8 cellular contexts compared by ENCODE assay signal in the genomic region with DNA sequence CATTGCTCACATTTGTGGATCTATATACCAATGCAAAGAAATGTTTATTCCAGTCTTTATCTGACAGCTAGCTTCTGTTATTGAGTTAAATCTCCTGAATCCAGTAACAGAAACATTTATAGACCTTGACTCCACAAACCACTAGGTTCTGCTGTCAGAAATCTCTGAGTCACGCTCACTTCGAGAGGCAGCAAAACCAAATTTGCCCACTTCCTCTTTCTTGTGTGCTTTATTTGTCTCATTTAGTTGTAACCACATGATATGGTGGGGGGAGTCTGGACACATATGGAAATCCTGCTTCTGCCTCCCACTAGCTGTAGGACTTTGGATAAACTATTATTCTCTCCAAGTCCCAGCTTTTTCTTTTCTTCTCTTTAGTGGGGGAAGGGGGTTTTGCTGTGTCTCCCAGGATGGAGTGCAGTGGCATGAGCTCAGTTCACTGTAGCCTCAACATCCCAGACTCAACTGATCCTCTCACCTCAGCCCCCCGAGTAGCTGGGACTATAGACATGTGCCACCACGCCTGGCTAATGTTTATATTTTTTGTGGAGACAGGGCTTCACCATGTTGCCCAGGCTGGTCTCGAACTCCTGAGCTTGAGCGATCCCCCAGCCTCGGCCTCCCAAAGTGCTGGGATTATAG. TPM values are rescaled to one million over a fixed set of nuclear protein-coding genes. Genes with fewer than 3 reads are reported as not detected.
DNase-seq lines count a peak whose midpoint lies in the region; ATAC-seq and TF ChIP-seq lines count a peak whose summit lies in the region.

No MANE protein-coding gene starts in this region.

- H3K4me1 Mint-ChIP-seq in WTC11: peaks cover 9% of the 10 kb centered on the region

- H3K36me3 Mint-ChIP-seq in WTC11: peaks cover 6% of the 10 kb centered on the region

- WGBS in neuronal stem cell (ENCODE audit: extremely low coverage in 2 of 2, insufficient read length in 2 of 2, insufficient replicate concordance in 1 of 2), 2 donors: no CpG with 5 or more reads among the region's 7 CpGs

- no peak for TF ChIP-seq CTCF in WTC11 (IDR thresholded peaks at IDR 0.05)

- POLR2A ChIA-PET in WTC11 (lab: Charles Lee): no interaction called here

- H2AFZ ChIP-seq in neuronal stem cell (ENCODE audit: low read length): no peak overlapping the region

- DNase-seq in Daoy (ENCODE audit: low read depth) (peak; percentile 92), SKM-1 treated with dmso at 0.1 percent for 144 hours (lab: John Stamatoyannopoulos, UW; ENCODE audit: unreplicated experiment) (peak; percentile 91), inferior parietal cortex (ENCODE audit: extremely low spot score) (peak; percentile 44), activated gamma-delta T cell treated with Interleukin-2 at 50 U/mL for 16 hours (no peak), WTC11 (ENCODE audit: low spot score) (no peak), neuronal stem cell (ENCODE audit: low spot score) (no peak)

- no peak overlapping the region for H4K91ac ChIP-seq in neuronal stem cell (ENCODE audit: low read depth, low read length, poor library complexity)

- no peaks in the 10 kb centered on the region for H3K79me1 ChIP-seq in neuronal stem cell (ENCODE audit: low read depth, low read length)

- no peak overlapping the region for H3K18ac ChIP-seq in neuronal stem cell (ENCODE audit: low read length)

- H3K23ac ChIP-seq in neuronal stem cell (ENCODE audit: low read depth, low read length, poor library complexity): no peak overlapping the region

- H3K4me3 Mint-ChIP-seq in WTC11: no peak overlapping the region

- no peak overlapping the region for H4K8ac ChIP-seq in neuronal stem cell (ENCODE audit: low read depth, low read length)

- H3K27me3 ChIP-seq in neuronal stem cell (ENCODE audit: control insufficient read depth in 3 of 3, insufficient read depth in 3 of 3, low read depth in 1 of 3, low read length in 3 of 3): no peaks in the 10 kb centered on the region

- no peak overlapping the region for H3K4me2 ChIP-seq in neuronal stem cell (ENCODE audit: insufficient read depth, low read length, poor library complexity, severe bottlenecking)

- H2BK5ac ChIP-seq in neuronal stem cell (ENCODE audit: low read length): no peak overlapping the region

- no peaks in the 10 kb centered on the region for H3K9me3 ChIP-seq in neuronal stem cell (replicated peaks in 1 of 2; ENCODE audit: control insufficient read depth in 2 of 2, insufficient read depth in 1 of 2, low read depth in 1 of 2, low read length in 2 of 2)

- H3K14ac ChIP-seq in neuronal stem cell (ENCODE audit: low read length): no peak overlapping the region

- peaks cover 3 to 6% of the 10 kb centered on the region in 2 donors for H3K4me1 ChIP-seq in neuronal stem cell (ENCODE audit: control insufficient read depth in 2 of 2, insufficient read depth in 1 of 2, low read depth in 1 of 2, low read length in 2 of 2)

- no peak overlapping the region for H3K4me3 ChIP-seq in neuronal stem cell (ENCODE audit: low read length in 2 of 2)

- H2BK120ac ChIP-seq in neuronal stem cell (ENCODE audit: low read depth, low read length): no peak overlapping the region

- CTCF ChIA-PET in WTC11 (lab: Charles Lee): no interaction called here

- H2BK12ac ChIP-seq in neuronal stem cell (ENCODE audit: low read length): no peak overlapping the region

- no peaks in the 10 kb centered on the region for H3K36me3 ChIP-seq in neuronal stem cell (replicated peaks in 1 of 2; ENCODE audit: control insufficient read depth in 2 of 2, insufficient read depth in 2 of 2, low read length in 2 of 2)

- H2BK15ac ChIP-seq in neuronal stem cell (ENCODE audit: low read length): no peak overlapping the region

- no peak overlapping the region for H3K4ac ChIP-seq in neuronal stem cell (ENCODE audit: low read length)

- no peak overlapping the region for H3K27ac Mint-ChIP-seq in WTC11

- no peak overlapping the region for H3K9ac ChIP-seq in neuronal stem cell (ENCODE audit: low read depth, low read length, poor library complexity)

- ATAC-seq in GM19351 (IDR thresholded peaks at IDR 0.05; ENCODE audit: unreplicated experiment): peak; percentile 93
- ATAC-seq in HG03159 (IDR thresholded peaks at IDR 0.05; ENCODE audit: unreplicated experiment): peak; percentile 88
- ATAC-seq in WTC11: no peak

- H3K27me3 Mint-ChIP-seq in WTC11 (ENCODE audit: low read depth): no peaks in the 10 kb centered on the region

- no peak overlapping the region for H2AK5ac ChIP-seq in neuronal stem cell (ENCODE audit: low read depth, low read length)

- H3K27ac ChIP-seq in neuronal stem cell (replicated peaks; ENCODE audit: low read length): no peak overlapping the region

- peaks cover 7% of the 10 kb centered on the region for H3K9me3 Mint-ChIP-seq in WTC11

TF ChIP-seq in WTC11, 78 proteins besides CTCF, POLR2A, EP300 and RAD21:
- no peak for TF ChIP-seq ZNF121 (CRISPR knock-in tag; IDR thresholded peaks at IDR 0.05)
- TF ChIP-seq FOXK1 (CRISPR knock-in tag; IDR thresholded peaks at IDR 0.05): no peak
- TF ChIP-seq NFYB (CRISPR knock-in tag; conservative IDR thresholded peaks at IDR 0.05; ENCODE audit: low read depth): no peak
- TF ChIP-seq GRHL2 (CRISPR knock-in tag; IDR thresholded peaks at IDR 0.05; ENCODE audit: insufficient replicate concordance, severe bottlenecking): no peak
- no peak for TF ChIP-seq HMGA2 (CRISPR knock-in tag; IDR thresholded peaks at IDR 0.05)
- TF ChIP-seq, protein P1, sequence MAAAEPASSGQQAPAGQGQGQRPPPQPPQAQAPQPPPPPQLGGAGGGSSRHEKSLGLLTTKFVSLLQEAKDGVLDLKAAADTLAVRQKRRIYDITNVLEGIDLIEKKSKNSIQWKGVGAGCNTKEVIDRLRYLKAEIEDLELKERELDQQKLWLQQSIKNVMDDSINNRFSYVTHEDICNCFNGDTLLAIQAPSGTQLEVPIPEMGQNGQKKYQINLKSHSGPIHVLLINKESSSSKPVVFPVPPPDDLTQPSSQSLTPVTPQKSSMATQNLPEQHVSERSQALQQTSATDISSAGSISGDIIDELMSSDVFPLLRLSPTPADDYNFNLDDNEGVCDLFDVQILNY (CRISPR knock-in tag; IDR thresholded peaks at IDR 0.05): no peak
- TF ChIP-seq, protein P2, sequence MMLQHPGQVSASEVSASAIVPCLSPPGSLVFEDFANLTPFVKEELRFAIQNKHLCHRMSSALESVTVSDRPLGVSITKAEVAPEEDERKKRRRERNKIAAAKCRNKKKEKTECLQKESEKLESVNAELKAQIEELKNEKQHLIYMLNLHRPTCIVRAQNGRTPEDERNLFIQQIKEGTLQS (CRISPR knock-in tag; conservative IDR thresholded peaks at IDR 0.05): no peak
- TF ChIP-seq, protein P3, sequence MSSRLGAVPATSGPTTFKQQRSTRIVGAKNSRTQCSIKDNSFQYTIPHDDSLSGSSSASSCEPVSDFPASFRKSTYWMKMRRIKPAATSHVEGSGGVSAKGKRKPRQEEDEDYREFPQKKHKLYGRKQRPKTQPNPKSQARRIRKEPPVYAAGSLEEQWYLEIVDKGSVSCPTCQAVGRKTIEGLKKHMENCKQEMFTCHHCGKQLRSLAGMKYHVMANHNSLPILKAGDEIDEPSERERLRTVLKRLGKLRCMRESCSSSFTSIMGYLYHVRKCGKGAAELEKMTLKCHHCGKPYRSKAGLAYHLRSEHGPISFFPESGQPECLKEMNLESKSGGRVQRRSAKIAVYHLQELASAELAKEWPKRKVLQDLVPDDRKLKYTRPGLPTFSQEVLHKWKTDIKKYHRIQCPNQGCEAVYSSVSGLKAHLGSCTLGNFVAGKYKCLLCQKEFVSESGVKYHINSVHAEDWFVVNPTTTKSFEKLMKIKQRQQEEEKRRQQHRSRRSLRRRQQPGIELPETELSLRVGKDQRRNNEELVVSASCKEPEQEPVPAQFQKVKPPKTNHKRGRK (CRISPR knock-in tag; IDR thresholded peaks at IDR 0.05; ENCODE audit: borderline replicate concordance): no peak
- TF ChIP-seq SMAD4 (CRISPR knock-in tag; IDR thresholded peaks at IDR 0.05): no peak

RNA-seq across cellular contexts. Expression of a gene that starts 54.4 kb away (rescaled TPM):
- 1.5 TPM in 1 of 2 replicates, not detected in the other for total RNA-seq in Daoy (2014; rRNA removed; shearing (Covaris generic))
- total RNA-seq in WTC11 (2021): 0.25 to 1.3 TPM (median 1.2 TPM) in 3 replicates
- 0.21 TPM for polyA plus RNA-seq in neuronal stem cell (2013, experiment 1 of 2)
- 0.25 TPM for polyA plus RNA-seq in neuronal stem cell (2013, experiment 2 of 2)

Comparison
In these comparisons a context has a peak if more than half of its experiments do, and no peak if none do; other contexts are left out.
1. DNase-seq: peak in Daoy (single experiment), SKM-1 treated with dmso at 0.1 percent for 144 hours (single experiment) and inferior parietal cortex (single experiment); none in activated gamma-delta T cell treated with Interleukin-2 at 50 U/mL for 16 hours (single experiment), WTC11 (single experiment) and neuronal stem cell (single experiment).